In the genomic region with DNA sequence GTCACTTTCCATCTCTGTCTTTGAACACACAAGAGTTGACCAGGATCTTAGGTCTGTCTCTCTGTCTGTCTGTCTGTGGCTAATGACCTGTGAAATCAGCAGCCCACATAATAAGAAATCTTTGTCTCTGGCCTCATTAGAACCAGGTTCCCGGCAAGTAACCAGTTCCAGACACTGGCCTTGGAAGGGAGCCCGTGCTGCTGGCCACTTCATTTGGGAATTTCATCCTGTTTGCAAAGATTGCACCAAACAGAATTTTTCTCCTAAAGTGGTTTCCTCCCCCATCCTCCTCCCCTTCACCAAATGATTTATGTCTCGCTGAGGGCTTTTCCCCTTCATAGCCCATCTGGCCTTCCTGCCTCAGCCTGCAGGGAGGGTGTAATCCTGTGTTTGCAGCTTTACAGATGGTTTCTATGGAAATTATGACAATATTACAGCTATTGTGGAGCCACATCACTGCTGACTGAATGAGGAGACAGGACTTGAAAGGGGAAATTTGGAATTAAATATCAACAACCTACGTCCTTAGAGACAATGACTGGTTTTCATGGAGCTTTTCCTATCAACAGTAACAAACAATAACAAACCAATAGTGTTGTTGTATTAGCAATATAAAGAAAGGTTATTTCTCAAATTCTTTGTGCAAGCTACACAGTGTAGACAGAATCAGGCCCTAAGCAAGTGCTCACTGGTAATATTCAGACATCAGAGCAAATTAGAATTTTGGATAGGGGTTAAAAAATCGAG, we compare ENCODE assay signal across 8 cellular contexts.
DNase-seq lines count a peak whose midpoint lies in the region; ATAC-seq and TF ChIP-seq lines count a peak whose summit lies in the region.

No MANE protein-coding gene starts in this region.

- H3K4me1 ChIP-seq in mucosa of rectum (ENCODE audit: control insufficient read depth in 2 of 2, insufficient read depth in 2 of 2, low read length in 2 of 2), result no peaks in the 10 kb centered on the region

- H3K4me3 ChIP-seq in coronary artery, result peak overlapping the region; percentile 37
- no peak overlapping the region for H3K4me3 ChIP-seq in mucosa of rectum (ENCODE audit: low read length in 2 of 2)

- H3K27ac ChIP-seq in coronary artery (peak overlapping the region; percentile 66 to 88), mucosa of rectum (ENCODE audit: low read depth in 2 of 2, low read length in 2 of 2) (peak overlapping the region; percentile 43 to 60)

- TF ChIP-seq CTCF in coronary artery (IDR thresholded peaks at IDR 0.05), result no peak

- no peak for ATAC-seq in HG03108 (IDR thresholded peaks at IDR 0.05; ENCODE audit: unreplicated experiment)

- H3K36me3 ChIP-seq in mucosa of rectum (ENCODE audit: control insufficient read depth in 2 of 2, insufficient read depth in 2 of 2, low read length in 2 of 2), result no peaks in the 10 kb centered on the region

- DNase-seq in COLO668 (lab: John Stamatoyannopoulos, UW; ENCODE audit: unreplicated experiment), result peak; percentile 64
- peak; percentile 93 for DNase-seq in NCI-H2081 treated with DMSO at 0.1 percent for 48 hours (lab: John Stamatoyannopoulos, UW)
- DNase-seq in coronary artery (ENCODE audit: low spot score), result peak; percentile 82
- DNase-seq in COLO829 (ENCODE audit: low spot score), result no peak
- no peak for DNase-seq in activated T-cell treated with anti-CD3 and anti-CD28 coated beads, Interleukin-2, amount 50 U/mL, for 1 hour
- no peak for DNase-seq in GF-D8 (lab: John Stamatoyannopoulos, UW)

- H3K27me3 ChIP-seq in mucosa of rectum (ENCODE audit: control insufficient read depth in 2 of 2, insufficient read depth in 2 of 2, low read length in 2 of 2), result no peaks in the 10 kb centered on the region

- no peaks in the 10 kb centered on the region for H3K9me3 ChIP-seq in mucosa of rectum (ENCODE audit: control insufficient read depth in 2 of 2, low read length in 2 of 2)

- no peak overlapping the region for H3K9ac ChIP-seq in mucosa of rectum (ENCODE audit: low read depth in 1 of 2, low read length in 2 of 2)

Comparison
In these comparisons a context has a peak if more than half of its experiments do, and no peak if none do; other contexts are left out.
1. DNase-seq: peak in COLO668 (single experiment), NCI-H2081 treated with DMSO at 0.1 percent for 48 hours (single experiment) and coronary artery (single experiment); none in COLO829 (single experiment), activated T-cell treated with anti-CD3 and anti-CD28 coated beads, Interleukin-2, amount 50 U/mL, for 1 hour (single experiment) and GF-D8 (single experiment).